ENCODE assay signal across 25 cellular contexts in genomic region chr14:63229330-63230059, GRCh38. TPM values are rescaled to one million over a fixed set of nuclear protein-coding genes. Genes with fewer than 3 reads are reported as not detected.
"Had no signal": no experiment of that assay in that cellular context is flagged by ENCODE, and none has a peak within 500 bp of the region (broad histone marks: within the 10 kb centered on the region; RNA-seq: fewer than 3 reads in every experiment).

No MANE protein-coding gene starts in this region.

- H3K27me3 ChIP-seq: thyroid gland, upper lobe of right lung had no signal

- H3K4me3 ChIP-seq: lower lobe of right lung, thyroid gland, upper lobe of right lung had no signal

- ATAC-seq: lower lobe of right lung; stimulated activated naive CD8-positive, alpha-beta T cell treated with anti-CD3 and anti-CD28 coated beads, Interleukin-15, Interleukin-2, amounts not matched to agents 100 U/mL and 50 U/mL, for 24 hours; T-helper 17 cell; upper lobe of right lung had no signal

- H3K27ac ChIP-seq: lower lobe of right lung, thyroid gland, upper lobe of right lung had no signal

- H3K36me3 ChIP-seq: lower lobe of right lung, thyroid gland, upper lobe of right lung had no signal

- H3K4me1 ChIP-seq: lower lobe of right lung, thyroid gland, upper lobe of right lung had no signal

- H3K9me3 ChIP-seq: lower lobe of right lung, thyroid gland, upper lobe of right lung had no signal

- FAIRE-seq: bronchial epithelial cell, islet of Langerhans had no signal

- DNase-seq: activated CD4-positive, alpha-beta memory T cell treated with anti-CD3 and anti-CD28 coated beads for 36 hours; activated CD4-positive, alpha-beta T cell treated with anti-CD3 and anti-CD28 coated beads for 4 hours; activated CD4-positive, CD25-positive, alpha-beta regulatory T cell; activated naive CD4-positive, alpha-beta T cell treated with anti-CD3 and anti-CD28 coated beads for 36 hours; activated naive CD8-positive, alpha-beta T cell treated with anti-CD3 and anti-CD28 coated beads, Interleukin-2, amount 10 ng/mL, durations not matched to agents 7 days and 5 days; activated T-cell treated with anti-CD3 and anti-CD28 coated beads, Interleukin-2, amount 50 U/mL, for 48 hours; cerebellar nuclear complex; cortex of kidney; erythroblast; foreskin melanocyte; glutamatergic neuron; lower lobe of right lung; naive B cell; nucleus accumbens; posterior cingulate gyrus; stimulated activated CD4-positive, alpha-beta T cell treated with anti-CD3 and anti-CD28 coated beads, Interleukin-12 subunit alpha, Interleukin-12 subunit beta, amount 100 ng/mL, for 4 hours; stimulated activated CD4-positive, alpha-beta T cell treated with anti-CD3 and anti-CD28 coated beads, Interleukin-4, amount 100 ng/mL, for 4 hours; stimulated activated naive CD8-positive, alpha-beta T cell treated with anti-CD3 and anti-CD28 coated beads, Interleukin-15, Interleukin-2, amounts not matched to agents 100 U/mL and 50 U/mL, for 24 hours; substantia nigra; SW 1271; T-helper 17 cell; thyroid gland; upper lobe of right lung had no signal

RNA-seq across cellular contexts. Expression of gene RHOJ, which starts 25.3 kb away (rescaled TPM):
- total RNA-seq: activated CD4-positive, alpha-beta memory T cell treated with anti-CD3 and anti-CD28 coated beads for 36 hours; activated naive CD4-positive, alpha-beta T cell treated with anti-CD3 and anti-CD28 coated beads for 36 hours; activated naive CD8-positive, alpha-beta T cell treated with anti-CD3 and anti-CD28 coated beads, Interleukin-2, amount 10 ng/mL, durations not matched to agents 7 days and 5 days; bronchial epithelial cell; T-helper 17 cell had no signal
